ENCODE assay signal across 12 cellular contexts in the genomic region with DNA sequence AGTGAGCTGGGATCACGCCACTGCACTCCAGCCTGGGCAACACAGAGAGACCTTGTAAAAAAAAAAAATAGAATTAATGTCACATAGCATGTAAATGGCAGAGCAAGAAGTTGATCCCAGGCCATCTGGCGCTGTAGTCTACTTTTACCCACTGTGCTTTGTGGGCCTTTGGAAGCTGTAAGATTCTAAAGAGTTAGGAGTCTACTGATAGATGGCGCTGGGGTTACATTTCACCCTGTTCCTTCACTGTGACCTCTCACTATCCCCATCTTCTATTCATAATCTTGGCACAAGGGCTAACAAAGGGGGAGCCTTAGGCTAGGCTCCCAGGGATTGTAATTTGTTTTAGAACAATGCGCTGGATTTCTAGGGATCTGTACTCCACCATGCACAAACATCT. TPM values are rescaled to one million over a fixed set of nuclear protein-coding genes. Genes with fewer than 3 reads are reported as not detected.
A peak's percentile ranks its signal among the peaks of the same experiment; 100 is the strongest.
DNase-seq lines count a peak whose midpoint lies in the region; ATAC-seq, FAIRE-seq and TF ChIP-seq lines count a peak whose summit lies in the region.
"Had no signal": no experiment of that assay in that cellular context is flagged by ENCODE, and none has a peak within 500 bp of the region (broad histone marks: within the 10 kb centered on the region; RNA-seq: fewer than 3 reads in every experiment).

No MANE protein-coding gene starts in this region.

- no peak overlapping the region for H3K9ac ChIP-seq in GM12878 (ENCODE audit: control insufficient read depth, insufficient read depth, low read length)

- FAIRE-seq in GM12878 (lab: Jason Lieb, UNC) = peak; percentile 31
- FAIRE-seq in D721Med (lab: Jason Lieb, UNC) = no peak
- no peak for FAIRE-seq in RCC 7860 (lab: Jason Lieb, UNC)
- FAIRE-seq: GM12892 had no signal

- TF ChIP-seq RAD21 in GM12878 (IDR thresholded peaks at IDR 0.05; ENCODE audit: insufficient read depth, low read depth, low read length) = peak; percentile 61

- 38% methylated on average over 4 of the region's 4 CpGs for WGBS in GM12878 (ENCODE audit: insufficient coverage, insufficient replicate concordance, low lambda C conversion rate, missing lambda C conversion rate)

- H3K27ac Mint-ChIP-seq in activated naive CD8-positive, alpha-beta T cell treated with anti-CD3 and anti-CD28 coated beads, Interleukin-2, amount 10 ng/mL, durations not matched to agents 7 days and 5 days = no peak overlapping the region
- no peak overlapping the region for H3K27ac Mint-ChIP-seq in activated naive CD8-positive, alpha-beta T cell treated with anti-CD3 and anti-CD28 coated beads for 36 hours

- CTCF ChIA-PET in GM12878 (lab: Yijun Ruan, JAX) = interaction anchor here (0.6 to 3.2 kb wide), 11 partner anchors 24 to 243 kb away, joined by 3 to 23 read pairs (median 6); a partner anchor contains a TSS

- H3K4me1 ChIP-seq in GM12878 (ENCODE audit: control insufficient read depth, insufficient read depth, low read length) (peaks cover 33% of the 10 kb centered on the region), neutrophil (ENCODE audit: control insufficient read depth in 1 of 2, insufficient read depth in 1 of 2, low read depth in 1 of 2, low read length in 1 of 2) (peaks cover 51 to 52% of the 10 kb centered on the region in 2 experiments)

- BruUV-seq in GM12878 (replicated peaks; lab: Mats Ljungman, UMichigan) = no TSS peak

- H3K27me3 Mint-ChIP-seq in activated naive CD8-positive, alpha-beta T cell treated with anti-CD3 and anti-CD28 coated beads, Interleukin-2, amount 10 ng/mL, durations not matched to agents 7 days and 5 days = peaks cover 5% of the 10 kb centered on the region
- H3K27me3 Mint-ChIP-seq in activated naive CD8-positive, alpha-beta T cell treated with anti-CD3 and anti-CD28 coated beads for 36 hours = no peaks in the 10 kb centered on the region

- H3K4me2 ChIP-seq in GM12878 (ENCODE audit: control insufficient read depth, insufficient read depth) = no peak overlapping the region

- no peaks in the 10 kb centered on the region for H4K20me1 ChIP-seq in GM12878 (ENCODE audit: control insufficient read depth, insufficient read depth)

- ATAC-seq in activated naive CD8-positive, alpha-beta T cell treated with anti-CD3 and anti-CD28 coated beads, Interleukin-2, amount 10 ng/mL, durations not matched to agents 7 days and 5 days (ENCODE audit: low read depth) = peak; percentile 61
- ATAC-seq in GM12878 (no peak), HG03571 (IDR thresholded peaks at IDR 0.05; ENCODE audit: unreplicated experiment) (no peak)

- intact Hi-C loops in GM12878 (cut with micrococcal nuclease; ENCODE audit: unreplicated experiment) = no loop called here

- H2AFZ ChIP-seq in GM12878 (ENCODE audit: control insufficient read depth, low read depth, low read length) = no peak overlapping the region

- RAD21 ChIA-PET in GM12878 (lab: Charles Lee; ENCODE audit: unreplicated experiment) = interaction anchor here (1.7 to 2.8 kb wide), 3 partner anchors 201 to 244 kb away, joined by 4 to 18 read pairs (median 12); no protein-coding TSS in a partner anchor

- H3K9me3 ChIP-seq in GM12878 (replicated peaks; ENCODE audit: control insufficient read depth, insufficient read depth, low read length) = no peaks in the 10 kb centered on the region
- no peaks in the 10 kb centered on the region for H3K9me3 ChIP-seq in neutrophil

- in situ Hi-C loops in GM12878 (cut with MboI) = no loop called here

- DNase-seq in activated naive CD8-positive, alpha-beta T cell treated with anti-CD3 and anti-CD28 coated beads, Interleukin-2, amount 10 ng/mL, durations not matched to agents 7 days and 5 days = no peak
- no peak for DNase-seq in activated naive CD8-positive, alpha-beta T cell treated with anti-CD3 and anti-CD28 coated beads for 36 hours
- DNase-seq in LHCN-M2 (ENCODE audit: low read depth) (peak; percentile 10), GM12878 (ENCODE audit: low read depth, low spot score) (no peak), D721Med (ENCODE audit: insufficient read length, low spot score) (no peak), RCC 7860 (ENCODE audit: low spot score) (no peak)
- DNase-seq: activated T-cell treated with anti-CD3 and anti-CD28 coated beads, Interleukin-2, amount 50 U/mL, for 1 hour had no signal

- TF ChIP-seq CTCF in GM12878 (IDR thresholded peaks at IDR 0.05 in 2 of 3, conservative IDR thresholded peaks at IDR 0.05 in 1 of 3; ENCODE audit: control insufficient read depth in 2 of 3, extremely low read depth in 1 of 3, insufficient read depth in 1 of 3, low read depth in 3 of 3, low read length in 3 of 3) = peak in 2 of 3 experiments; percentile 19 to 21; a peak in 3 of 6 replicates
- TF ChIP-seq CTCF in neutrophil (IDR thresholded peaks at IDR 0.05) = no peak
- TF ChIP-seq CTCF in D721Med (IDR thresholded peaks at IDR 0.05; ENCODE audit: insufficient read depth, missing control alignments) = no peak

- H3K36me3 ChIP-seq in GM12878 (ENCODE audit: control insufficient read depth in 2 of 2, insufficient read depth in 2 of 2, low read length in 1 of 2) = no peaks in the 10 kb centered on the region
- no peaks in the 10 kb centered on the region for H3K36me3 ChIP-seq in neutrophil

- H3K27ac ChIP-seq in GM12878 (ENCODE audit: control insufficient read depth, insufficient read depth) = no peak overlapping the region
- H3K27ac ChIP-seq in neutrophil = peak overlapping the region; percentile 100
- H3K27ac ChIP-seq: C4-2B had no signal

- no peak for TF ChIP-seq EP300 in GM12878 (IDR thresholded peaks at IDR 0.05; ENCODE audit: borderline replicate concordance in 1 of 2, control insufficient read depth in 1 of 2, low read depth in 2 of 2, low read length in 2 of 2)

- H3K36me3 Mint-ChIP-seq in activated naive CD8-positive, alpha-beta T cell treated with anti-CD3 and anti-CD28 coated beads, Interleukin-2, amount 10 ng/mL, durations not matched to agents 7 days and 5 days = peaks cover 2% of the 10 kb centered on the region
- no peaks in the 10 kb centered on the region for H3K36me3 Mint-ChIP-seq in activated naive CD8-positive, alpha-beta T cell treated with anti-CD3 and anti-CD28 coated beads for 36 hours

- no peaks in the 10 kb centered on the region for H3K9me3 Mint-ChIP-seq in activated naive CD8-positive, alpha-beta T cell treated with anti-CD3 and anti-CD28 coated beads, Interleukin-2, amount 10 ng/mL, durations not matched to agents 7 days and 5 days
- H3K9me3 Mint-ChIP-seq in activated naive CD8-positive, alpha-beta T cell treated with anti-CD3 and anti-CD28 coated beads for 36 hours = peaks cover 3% of the 10 kb centered on the region

- H3K79me2 ChIP-seq in GM12878 (ENCODE audit: control insufficient read depth, insufficient read depth, low read length) = no peaks in the 10 kb centered on the region

- no peak for TF ChIP-seq POLR2A in GM12878 (IDR thresholded peaks at IDR 0.05; ENCODE audit: low read depth, low read length)

- SMC1A ChIA-PET in GM12878 (lab: Charles Lee; ENCODE audit: uncharacterized antibody, unreplicated experiment) = interaction anchor here (0.5 to 2.5 kb wide), 8 partner anchors 20 to 260 kb away, joined by 3 to 20 read pairs (median 3); no protein-coding TSS in a partner anchor

- POLR2A ChIA-PET in activated naive CD8-positive, alpha-beta T cell treated with anti-CD3 and anti-CD28 coated beads, Interleukin-2, amount 10 ng/mL, durations not matched to agents 7 days and 5 days (lab: Charles Lee) = no interaction called here
- POLR2A ChIA-PET in GM12878 (lab: Charles Lee) = no interaction called here

- H3K4me3 Mint-ChIP-seq in activated naive CD8-positive, alpha-beta T cell treated with anti-CD3 and anti-CD28 coated beads, Interleukin-2, amount 10 ng/mL, durations not matched to agents 7 days and 5 days = no peak overlapping the region
- H3K4me3 Mint-ChIP-seq in activated naive CD8-positive, alpha-beta T cell treated with anti-CD3 and anti-CD28 coated beads for 36 hours = no peak overlapping the region

- peaks cover 0 to 3% of the 10 kb centered on the region in 2 experiments; a peak in 1 of 4 replicates for H3K27me3 ChIP-seq in GM12878 (replicated peaks in 1 of 2; ENCODE audit: control insufficient read depth in 2 of 2, insufficient read depth in 2 of 2, low read length in 1 of 2)
- no peaks in the 10 kb centered on the region for H3K27me3 ChIP-seq in neutrophil

- H3K4me3 ChIP-seq in GM12878 = no peak overlapping the region
- no peak overlapping the region for H3K4me3 ChIP-seq in neutrophil (ENCODE audit: low read depth in 1 of 2, low read length in 1 of 2)

- H3K4me1 Mint-ChIP-seq in activated naive CD8-positive, alpha-beta T cell treated with anti-CD3 and anti-CD28 coated beads, Interleukin-2, amount 10 ng/mL, durations not matched to agents 7 days and 5 days = peaks cover 5% of the 10 kb centered on the region
- H3K4me1 Mint-ChIP-seq in activated naive CD8-positive, alpha-beta T cell treated with anti-CD3 and anti-CD28 coated beads for 36 hours = peaks cover 22% of the 10 kb centered on the region

RNA-seq across cellular contexts. Expression of a gene that starts 24.4 kb away (rescaled TPM):
- under 1 TPM; 0.30 to 0.31 TPM for total RNA-seq in activated naive CD8-positive, alpha-beta T cell treated with anti-CD3 and anti-CD28 coated beads, Interleukin-2, amount 10 ng/mL, durations not matched to agents 7 days and 5 days
- under 1 TPM in 1 of 2 experiments, not detected in 1; 0.28 TPM for total RNA-seq in activated naive CD8-positive, alpha-beta T cell treated with anti-CD3 and anti-CD28 coated beads for 36 hours
- total RNA-seq in LHCN-M2 (2014; rRNA removed) (not detected in 2 replicates), GM12878 (2014; rRNA removed) (0.54 and 1.1 TPM in 2 replicates), GM12878 (2014; rRNA removed; fragmentation: Illumina TruSeq; extraction: Trizol) (0.46 and 1.0 TPM in 2 replicates), GM12878 (2021) (0.51 and 1.1 TPM in 2 replicates)
- not detected for polyA plus RNA-seq in LHCN-M2 (2012)
- 6.0 and 7.0 TPM in 2 replicates for total RNA-seq in GM12878 (2013; cell fraction: nucleolus; rRNA removed)
- not detected for polyA plus RNA-seq in GM12878 (2011; ENCODE audit: low read depth)
- polyA plus RNA-seq in GM12878 (2011; rRNA removed) (0.10 TPM in 1 of 2 replicates, not detected in the other), GM12878 (2014; fragmentation: Illumina TruSeq; extraction: Trizol) (0.52 and 1.6 TPM in 2 replicates), GM12878 (2014; fragmentation: Nextera tagmentation; extraction: Ambion mirVana) (1 to 10 TPM in 1 of 2 experiments, under 1 TPM in 1; 0.77 to 1.1 TPM), GM12878 (2014; rRNA removed) (0.06 and 0.18 TPM in 2 replicates), GM12878 (2016; fragmentation: Nextera tagmentation; extraction: Ambion mirVana) (under 1 TPM; 0.74 to 0.99 TPM)
- polyA plus RNA-seq in GM12878 (2011; cell fraction: cytosol; rRNA removed) = 0.21 TPM in 1 of 2 replicates, not detected in the other
- 0.18 and 0.22 TPM in 2 replicates for polyA plus RNA-seq in GM12878 (2011; cell fraction: nucleus; rRNA removed)
- polyA plus RNA-seq in GM12878 (2012) = not detected in 2 replicates
- 0.22 TPM in 1 of 2 replicates, not detected in the other for polyA minus RNA-seq in GM12878 (2011; rRNA and poly(A)+ RNA removed)
- polyA minus RNA-seq in GM12878 (2011; cell fraction: cytosol; rRNA and poly(A)+ RNA removed) = not detected in 2 replicates
- polyA minus RNA-seq in GM12878 (2011; cell fraction: nucleus; rRNA and poly(A)+ RNA removed) = 0.24 and 0.38 TPM in 2 replicates
- total RNA-seq: ureter had no signal

RNA-seq across cellular contexts. Expression of a gene that starts 41.8 kb away (rescaled TPM):
- total RNA-seq in activated naive CD8-positive, alpha-beta T cell treated with anti-CD3 and anti-CD28 coated beads, Interleukin-2, amount 10 ng/mL, durations not matched to agents 7 days and 5 days = not detected
- total RNA-seq in activated naive CD8-positive, alpha-beta T cell treated with anti-CD3 and anti-CD28 coated beads for 36 hours = not detected
- total RNA-seq in LHCN-M2 (2014; rRNA removed) = not detected in 2 replicates
- polyA plus RNA-seq in LHCN-M2 (2012) = not detected
- not detected in 2 replicates for total RNA-seq in GM12878 (2013; cell fraction: nucleolus; rRNA removed)
- total RNA-seq in GM12878 (2014; rRNA removed) = not detected in 2 replicates
- not detected in 2 replicates for total RNA-seq in GM12878 (2014; rRNA removed; fragmentation: Illumina TruSeq; extraction: Trizol)
- not detected in 2 replicates for total RNA-seq in GM12878 (2021)
- polyA plus RNA-seq in GM12878 (2011; ENCODE audit: low read depth) = not detected
- not detected in 2 replicates for polyA plus RNA-seq in GM12878 (2011; rRNA removed)
- not detected in 2 replicates for polyA plus RNA-seq in GM12878 (2011; cell fraction: cytosol; rRNA removed)
- not detected in 2 replicates for polyA plus RNA-seq in GM12878 (2011; cell fraction: nucleus; rRNA removed)
- not detected in 2 replicates for polyA plus RNA-seq in GM12878 (2012)
- polyA plus RNA-seq in GM12878 (2014; fragmentation: Illumina TruSeq; extraction: Trizol) = not detected in 2 replicates
- polyA plus RNA-seq in GM12878 (2014; fragmentation: Nextera tagmentation; extraction: Ambion mirVana) = not detected
- not detected in 2 replicates for polyA plus RNA-seq in GM12878 (2014; rRNA removed)
- polyA plus RNA-seq in GM12878 (2016; fragmentation: Nextera tagmentation; extraction: Ambion mirVana) = not detected
- not detected in 2 replicates for polyA minus RNA-seq in GM12878 (2011; rRNA and poly(A)+ RNA removed)
- not detected in 2 replicates for polyA minus RNA-seq in GM12878 (2011; cell fraction: cytosol; rRNA and poly(A)+ RNA removed)
- not detected in 2 replicates for polyA minus RNA-seq in GM12878 (2011; cell fraction: nucleus; rRNA and poly(A)+ RNA removed)

Comparison
In these comparisons a context has a peak if more than half of its experiments do, and no peak if none do; other contexts are left out.
1. CTCF ChIP-seq: peak in GM12878 (2 of 3); none in neutrophil (single experiment) and D721Med (single experiment).